In the genomic region with DNA sequence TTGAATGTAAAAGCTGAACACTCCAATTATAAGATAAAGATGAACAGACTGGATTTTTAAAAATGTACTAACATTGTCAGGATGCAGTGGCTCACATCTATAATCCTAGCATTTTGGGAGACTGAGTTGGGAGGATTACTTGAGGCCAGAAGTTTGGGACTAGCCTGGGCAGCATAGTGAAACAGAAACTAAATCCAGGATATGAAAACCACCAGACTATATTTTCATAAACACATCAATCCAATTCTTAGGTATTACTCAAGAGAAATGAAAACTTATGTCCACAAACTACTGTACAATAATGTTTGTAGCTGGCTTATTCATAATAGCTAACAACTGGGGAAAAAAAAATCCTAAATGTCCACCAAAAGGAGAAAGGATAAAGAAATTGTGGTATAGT, we compare ENCODE assay signal across 1 cellular context.
TF ChIP-seq lines count a peak whose summit lies in the region.

No MANE protein-coding gene starts in this region.

TF ChIP-seq in SK-N-SH, 30 proteins besides CTCF, POLR2A, EP300 and RAD21 (continued from another document):
- TF ChIP-seq, protein P1, sequence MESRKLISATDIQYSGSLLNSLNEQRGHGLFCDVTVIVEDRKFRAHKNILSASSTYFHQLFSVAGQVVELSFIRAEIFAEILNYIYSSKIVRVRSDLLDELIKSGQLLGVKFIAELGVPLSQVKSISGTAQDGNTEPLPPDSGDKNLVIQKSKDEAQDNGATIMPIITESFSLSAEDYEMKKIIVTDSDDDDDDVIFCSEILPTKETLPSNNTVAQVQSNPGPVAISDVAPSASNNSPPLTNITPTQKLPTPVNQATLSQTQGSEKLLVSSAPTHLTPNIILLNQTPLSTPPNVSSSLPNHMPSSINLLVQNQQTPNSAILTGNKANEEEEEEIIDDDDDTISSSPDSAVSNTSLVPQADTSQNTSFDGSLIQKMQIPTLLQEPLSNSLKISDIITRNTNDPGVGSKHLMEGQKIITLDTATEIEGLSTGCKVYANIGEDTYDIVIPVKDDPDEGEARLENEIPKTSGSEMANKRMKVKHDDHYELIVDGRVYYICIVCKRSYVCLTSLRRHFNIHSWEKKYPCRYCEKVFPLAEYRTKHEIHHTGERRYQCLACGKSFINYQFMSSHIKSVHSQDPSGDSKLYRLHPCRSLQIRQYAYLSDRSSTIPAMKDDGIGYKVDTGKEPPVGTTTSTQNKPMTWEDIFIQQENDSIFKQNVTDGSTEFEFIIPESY (IDR thresholded peaks at IDR 0.05; ENCODE audit: borderline replicate concordance, low read depth), result no peak
- TF ChIP-seq JUND (IDR thresholded peaks at IDR 0.05), result no peak
- no peak for TF ChIP-seq FOXJ3 (CRISPR knock-in tag; IDR thresholded peaks at IDR 0.05)
- TF ChIP-seq, protein P2, sequence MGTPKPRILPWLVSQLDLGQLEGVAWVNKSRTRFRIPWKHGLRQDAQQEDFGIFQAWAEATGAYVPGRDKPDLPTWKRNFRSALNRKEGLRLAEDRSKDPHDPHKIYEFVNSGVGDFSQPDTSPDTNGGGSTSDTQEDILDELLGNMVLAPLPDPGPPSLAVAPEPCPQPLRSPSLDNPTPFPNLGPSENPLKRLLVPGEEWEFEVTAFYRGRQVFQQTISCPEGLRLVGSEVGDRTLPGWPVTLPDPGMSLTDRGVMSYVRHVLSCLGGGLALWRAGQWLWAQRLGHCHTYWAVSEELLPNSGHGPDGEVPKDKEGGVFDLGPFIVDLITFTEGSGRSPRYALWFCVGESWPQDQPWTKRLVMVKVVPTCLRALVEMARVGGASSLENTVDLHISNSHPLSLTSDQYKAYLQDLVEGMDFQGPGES (IDR thresholded peaks at IDR 0.05; ENCODE audit: low read depth, low read length), result no peak
- no peak for TF ChIP-seq PBX3 (IDR thresholded peaks at IDR 0.05)
- TF ChIP-seq EZH2phosphoT487 (IDR thresholded peaks at IDR 0.05; ENCODE audit: borderline replicate concordance, low read depth), result no peak
- TF ChIP-seq MAX (IDR thresholded peaks at IDR 0.05; ENCODE audit: low read depth), result no peak
- TF ChIP-seq MXI1 (IDR thresholded peaks at IDR 0.05; ENCODE audit: low read depth, low read length), result no peak
- no peak for TF ChIP-seq ELF1 (IDR thresholded peaks at IDR 0.05)
- TF ChIP-seq YY1 (IDR thresholded peaks at IDR 0.05; ENCODE audit: low read depth), result no peak
- no peak for TF ChIP-seq GABPA (IDR thresholded peaks at IDR 0.05; ENCODE audit: low read depth)
- TF ChIP-seq RXRA (IDR thresholded peaks at IDR 0.05; ENCODE audit: borderline replicate concordance, low read depth), result no peak
- TF ChIP-seq MEF2A (IDR thresholded peaks at IDR 0.05; ENCODE audit: borderline replicate concordance, low read depth), result no peak
- TF ChIP-seq RCOR1 (IDR thresholded peaks at IDR 0.05; ENCODE audit: low read length), result no peak
- no peak for TF ChIP-seq CHD2 (IDR thresholded peaks at IDR 0.05; ENCODE audit: low read length, partially characterized antibody)
